In genomic region chr10:5563237-5563961, GRCh38 we compare ENCODE assay signal across 1 cellular context.
TF ChIP-seq lines count a peak whose summit lies in the region.

No MANE protein-coding gene starts in this region.

TF ChIP-seq in GM23338, 12 proteins besides CTCF, POLR2A, EP300 and RAD21 (continued from another document):
- TF ChIP-seq ZNF462 (CRISPR knock-in tag; IDR thresholded peaks at IDR 0.05): no peak
- no peak for TF ChIP-seq EZH2 (IDR thresholded peaks at IDR 0.05; ENCODE audit: low read depth, unreplicated experiment)
- TF ChIP-seq STAT1 (IDR thresholded peaks at IDR 0.05; ENCODE audit: unreplicated experiment): no peak
- TF ChIP-seq EZH2phosphoT487 (IDR thresholded peaks at IDR 0.05; ENCODE audit: unreplicated experiment): no peak
- no peak for TF ChIP-seq NANOG (IDR thresholded peaks at IDR 0.05; ENCODE audit: borderline replicate concordance)
- TF ChIP-seq ETS1 (IDR thresholded peaks at IDR 0.05): no peak
- TF ChIP-seq ZNF114 (CRISPR knock-in tag; IDR thresholded peaks at IDR 0.05): no peak
- TF ChIP-seq CREB1 (CRISPR knock-in tag; IDR thresholded peaks at IDR 0.05; ENCODE audit: low read depth): no peak
- TF ChIP-seq JUNB (IDR thresholded peaks at IDR 0.05; ENCODE audit: unreplicated experiment): no peak
- TF ChIP-seq ZNF331 (CRISPR knock-in tag; IDR thresholded peaks at IDR 0.05; ENCODE audit: low read depth): no peak
